ENCODE assay signal across 2 cellular contexts in genomic region chr4:6770581-6771228, GRCh38.
TF ChIP-seq lines count a peak whose summit lies in the region.

No MANE protein-coding gene starts in this region.

TF ChIP-seq in IMR-90, 13 proteins besides CTCF, POLR2A, EP300 and RAD21:
- TF ChIP-seq MAFK (IDR thresholded peaks at IDR 0.05; ENCODE audit: low read depth, low read length): no peak
- no peak for TF ChIP-seq RCOR1 (IDR thresholded peaks at IDR 0.05; ENCODE audit: insufficient replicate concordance, low read length)
- TF ChIP-seq BHLHE40 (IDR thresholded peaks at IDR 0.05; ENCODE audit: low read depth, low read length): no peak
- TF ChIP-seq, protein P1, sequence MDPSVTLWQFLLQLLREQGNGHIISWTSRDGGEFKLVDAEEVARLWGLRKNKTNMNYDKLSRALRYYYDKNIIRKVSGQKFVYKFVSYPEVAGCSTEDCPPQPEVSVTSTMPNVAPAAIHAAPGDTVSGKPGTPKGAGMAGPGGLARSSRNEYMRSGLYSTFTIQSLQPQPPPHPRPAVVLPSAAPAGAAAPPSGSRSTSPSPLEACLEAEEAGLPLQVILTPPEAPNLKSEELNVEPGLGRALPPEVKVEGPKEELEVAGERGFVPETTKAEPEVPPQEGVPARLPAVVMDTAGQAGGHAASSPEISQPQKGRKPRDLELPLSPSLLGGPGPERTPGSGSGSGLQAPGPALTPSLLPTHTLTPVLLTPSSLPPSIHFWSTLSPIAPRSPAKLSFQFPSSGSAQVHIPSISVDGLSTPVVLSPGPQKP (IDR thresholded peaks at IDR 0.05; ENCODE audit: borderline replicate concordance, low read depth, low read length): no peak
- TF ChIP-seq CHD1 (IDR thresholded peaks at IDR 0.05; ENCODE audit: low read depth, low read length): no peak
- no peak for TF ChIP-seq USF2 (IDR thresholded peaks at IDR 0.05; ENCODE audit: low read depth, low read length)
- TF ChIP-seq MAZ (IDR thresholded peaks at IDR 0.05; ENCODE audit: borderline replicate concordance, low read depth, low read length): no peak
- TF ChIP-seq NFE2L2 (IDR thresholded peaks at IDR 0.05; ENCODE audit: low read depth, low read length): no peak
- no peak for TF ChIP-seq RFX5 (IDR thresholded peaks at IDR 0.05; ENCODE audit: low read depth, low read length)
- no peak for TF ChIP-seq CEBPB (IDR thresholded peaks at IDR 0.05; ENCODE audit: low read depth, low read length)
- TF ChIP-seq FOS (IDR thresholded peaks at IDR 0.05; ENCODE audit: low read depth, low read length): no peak
- TF ChIP-seq SMC3 (IDR thresholded peaks at IDR 0.05; ENCODE audit: low read depth, low read length): no peak
- TF ChIP-seq MXI1 (IDR thresholded peaks at IDR 0.05; ENCODE audit: borderline replicate concordance, low read depth, low read length): no peak

TF ChIP-seq in K562, 482 proteins besides CTCF, POLR2A, EP300 and RAD21:
- TF ChIP-seq ZFP36 (IDR thresholded peaks at IDR 0.05; ENCODE audit: low read depth, low read length, partially characterized antibody): peak; percentile 82
- peak; percentile 97 for TF ChIP-seq ZKSCAN1 (IDR thresholded peaks at IDR 0.05; ENCODE audit: low read depth, low read length)
- peak; percentile 78; the same call in 1 of the 2 replicates for TF ChIP-seq BCOR (IDR thresholded peaks at IDR 0.05)
- peak; percentile 39 to 53; a peak in 3 of 4 replicates for TF ChIP-seq KDM1A (IDR thresholded peaks at IDR 0.05)
- TF ChIP-seq CHD1 (IDR thresholded peaks at IDR 0.05; ENCODE audit: low read length): no peak
- TF ChIP-seq ZZZ3 (IDR thresholded peaks at IDR 0.05): no peak
- TF ChIP-seq NELFE (IDR thresholded peaks at IDR 0.05; ENCODE audit: insufficient read depth, insufficient read length): no peak
- TF ChIP-seq SMARCA5 (IDR thresholded peaks at IDR 0.05): peak; percentile 65; the same call in 1 of the 2 replicates
- TF ChIP-seq TCF7 (IDR thresholded peaks at IDR 0.05; ENCODE audit: borderline replicate concordance): no peak
- no peak for TF ChIP-seq BRD4 (IDR thresholded peaks at IDR 0.05)
- TF ChIP-seq RBM25 (IDR thresholded peaks at IDR 0.05; ENCODE audit: low read depth, low read length, severe bottlenecking): peak; percentile 87
